23 cellular contexts compared by ENCODE assay signal in genomic region chrX:149456476-149457245, GRCh38.
"Had no signal": no experiment of that assay in that cellular context is flagged by ENCODE, and none has a peak within 500 bp of the region (broad histone marks: within the 10 kb centered on the region; RNA-seq: fewer than 3 reads in every experiment).

No MANE protein-coding gene starts in this region.

- H3K27ac ChIP-seq: epithelial cell of prostate, suprapubic skin, transverse colon, vagina had no signal

- H3K9me3 Mint-ChIP-seq: activated B cell treated with CpG ODN at 0.5 μM for 24 hours; activated CD8-positive, alpha-beta T cell treated with anti-CD3 and anti-CD28 coated beads for 36 hours; activated naive CD8-positive, alpha-beta T cell treated with anti-CD3 and anti-CD28 coated beads for 36 hours; activated T-helper 17 cell treated with anti-CD3 and anti-CD28 coated beads, Interleukin-2, amount 50 U/mL, for 72 hours; effector memory CD8-positive, alpha-beta T cell; stimulated activated naive CD8-positive, alpha-beta T cell treated with anti-CD3 and anti-CD28 coated beads, Interleukin-15, amount 100 ng/mL, for 72 hours had no signal

- H3K4me1 ChIP-seq: suprapubic skin, transverse colon, vagina had no signal

- H3K9me3 ChIP-seq: suprapubic skin, transverse colon, vagina had no signal

- H3K4me3 Mint-ChIP-seq: activated B cell treated with CpG ODN at 0.5 μM for 24 hours; activated CD8-positive, alpha-beta T cell treated with anti-CD3 and anti-CD28 coated beads for 36 hours; activated naive CD8-positive, alpha-beta T cell treated with anti-CD3 and anti-CD28 coated beads for 36 hours; activated T-helper 17 cell treated with anti-CD3 and anti-CD28 coated beads, Interleukin-2, amount 50 U/mL, for 72 hours; effector memory CD8-positive, alpha-beta T cell; nephron progenitor cell; stimulated activated naive CD8-positive, alpha-beta T cell treated with anti-CD3 and anti-CD28 coated beads, Interleukin-15, amount 100 ng/mL, for 72 hours had no signal

- H3K4me1 Mint-ChIP-seq: activated B cell treated with CpG ODN at 0.5 μM for 24 hours; activated naive CD8-positive, alpha-beta T cell treated with anti-CD3 and anti-CD28 coated beads for 36 hours; activated T-helper 17 cell treated with anti-CD3 and anti-CD28 coated beads, Interleukin-2, amount 50 U/mL, for 72 hours; nephron progenitor cell; stimulated activated naive CD8-positive, alpha-beta T cell treated with anti-CD3 and anti-CD28 coated beads, Interleukin-15, amount 100 ng/mL, for 72 hours had no signal

- ATAC-seq: activated CD8-positive, alpha-beta T cell treated with anti-CD3 and anti-CD28 coated beads for 36 hours; activated T-helper 17 cell treated with anti-CD3 and anti-CD28 coated beads, Interleukin-2, amount 50 U/mL, for 72 hours; effector memory CD8-positive, alpha-beta T cell had no signal

- H3K36me3 ChIP-seq: suprapubic skin, transverse colon, vagina had no signal

- H3K36me3 Mint-ChIP-seq: activated naive CD8-positive, alpha-beta T cell treated with anti-CD3 and anti-CD28 coated beads for 36 hours had no signal

- H3K27me3 ChIP-seq: suprapubic skin, transverse colon, vagina had no signal

- H3K4me3 ChIP-seq: lung, suprapubic skin, transverse colon, vagina had no signal

- H3K27ac Mint-ChIP-seq: activated B cell treated with CpG ODN at 0.5 μM for 24 hours; activated CD8-positive, alpha-beta T cell treated with anti-CD3 and anti-CD28 coated beads for 36 hours; activated naive CD8-positive, alpha-beta T cell treated with anti-CD3 and anti-CD28 coated beads for 36 hours; activated T-helper 17 cell treated with anti-CD3 and anti-CD28 coated beads, Interleukin-2, amount 50 U/mL, for 72 hours; effector memory CD8-positive, alpha-beta T cell; nephron progenitor cell; stimulated activated naive CD8-positive, alpha-beta T cell treated with anti-CD3 and anti-CD28 coated beads, Interleukin-15, amount 100 ng/mL, for 72 hours had no signal

- DNase-seq: activated B cell treated with CpG ODN at 0.5 μM for 24 hours; activated CD4-positive, alpha-beta T cell treated with anti-CD3 and anti-CD28 coated beads for 48 hours; activated CD8-positive, alpha-beta T cell treated with anti-CD3 and anti-CD28 coated beads for 36 hours; activated naive CD4-positive, alpha-beta T cell; activated naive CD8-positive, alpha-beta T cell treated with anti-CD3 and anti-CD28 coated beads for 36 hours; activated T-cell treated with anti-CD3 and anti-CD28 coated beads, Interleukin-2, amount 50 U/mL, for 1 hour; amniotic stem cell; dermis blood vessel endothelial cell; effector memory CD8-positive, alpha-beta T cell; foreskin fibroblast; hypothalamus; nephron progenitor cell; posterior cingulate gyrus; retina; stimulated activated CD4-positive, alpha-beta T cell treated with anti-CD3 and anti-CD28 coated beads, Interleukin-1b, Interleukin-23, amount 100 ng/mL, for 48 hours; stimulated activated naive CD8-positive, alpha-beta T cell treated with anti-CD3 and anti-CD28 coated beads, Interleukin-15, amount 100 ng/mL, for 72 hours; T-helper 9 cell; transverse colon had no signal

- H3K27me3 Mint-ChIP-seq: activated naive CD8-positive, alpha-beta T cell treated with anti-CD3 and anti-CD28 coated beads for 36 hours had no signal
